In genomic region chr7:77561354-77561753, GRCh38 we compare ENCODE assay signal across 9 cellular contexts. TPM values are rescaled to one million over a fixed set of nuclear protein-coding genes. Genes with fewer than 3 reads are reported as not detected.
A peak's percentile ranks its signal among the peaks of the same experiment; 100 is the strongest.
DNase-seq lines count a peak whose midpoint lies in the region; ATAC-seq lines count a peak whose summit lies in the region.
"Had no signal": no experiment of that assay in that cellular context is flagged by ENCODE, and none has a peak within 500 bp of the region (broad histone marks: within the 10 kb centered on the region; RNA-seq: fewer than 3 reads in every experiment).

No MANE protein-coding gene starts in this region.

- H3K4me3 Mint-ChIP-seq in IgD-negative memory B cell = peak overlapping the region; percentile 66 to 91 (median 74)

- peaks cover 10 to 33% (median 13%) of the 10 kb centered on the region in 11 experiments for H3K36me3 ChIP-seq in BLaER1 treated with 17β-estradiol and CSF1 and Interleukin-3, amounts not matched to agents 10 nM and 100 nM

- no peaks in the 10 kb centered on the region for H3K9me3 Mint-ChIP-seq in IgD-negative memory B cell

- peaks cover 34 to 60% (median 49%) of the 10 kb centered on the region in 3 donors for H3K4me1 Mint-ChIP-seq in IgD-negative memory B cell

- H3K27me3 Mint-ChIP-seq in IgD-negative memory B cell = no peaks in the 10 kb centered on the region

- H3K27ac ChIP-seq in BLaER1 treated with 17β-estradiol and CSF1 and Interleukin-3, amounts not matched to agents 10 nM and 100 nM = peak overlapping the region in 5 of 11 experiments; percentile 8 to 76 (median 65); a peak in 8 of 22 replicates
- H3K27ac ChIP-seq in substantia nigra (ENCODE audit: low read depth, low read length, poor library complexity, severe bottlenecking) = no peak overlapping the region
- H3K27ac ChIP-seq: hepatocyte had no signal

- H3K4me3 ChIP-seq in BLaER1 treated with 17β-estradiol and CSF1 and Interleukin-3, amounts not matched to agents 10 nM and 100 nM = no peak overlapping the region
- H3K4me3 ChIP-seq: hepatocyte had no signal

- ATAC-seq in GM19351 (IDR thresholded peaks at IDR 0.05; ENCODE audit: unreplicated experiment) (peak; percentile 92), HG02852 (IDR thresholded peaks at IDR 0.05; ENCODE audit: unreplicated experiment) (peak; percentile 82)

- peaks cover 6% of the 10 kb centered on the region for H3K36me3 Mint-ChIP-seq in IgD-negative memory B cell

- H3K27ac Mint-ChIP-seq in IgD-negative memory B cell = peak overlapping the region in 2 of 3 donors; percentile 55 to 87

- H3K4me2 ChIP-seq in BLaER1 treated with 17β-estradiol and CSF1 and Interleukin-3, amounts not matched to agents 10 nM and 100 nM = peak overlapping the region in 9 of 11 experiments; percentile 12 to 84 (median 32); a peak in 13 of 22 replicates
- H3K4me2 ChIP-seq: hepatocyte had no signal

- H3K9ac ChIP-seq in BLaER1 treated with 17β-estradiol and CSF1 and Interleukin-3, amounts not matched to agents 10 nM and 100 nM = peak overlapping the region in 2 of 11 experiments; percentile 43 to 57; a peak in 3 of 22 replicates

- H4K20me1 ChIP-seq in BLaER1 treated with 17β-estradiol and CSF1 and Interleukin-3, amounts not matched to agents 10 nM and 100 nM = peaks cover 19 to 100% (median 98%) of the 10 kb centered on the region in 11 experiments

- peaks cover 7 to 99% (median 17%) of the 10 kb centered on the region in 10 experiments; a peak in 18 of 20 replicates for H3K4me1 ChIP-seq in BLaER1 treated with 17β-estradiol and CSF1 and Interleukin-3, amounts not matched to agents 10 nM and 100 nM

- DNase-seq in dedifferentiated amniotic fluid mesenchymal stem cell (ENCODE audit: extremely low spot score) = no peak
- no peak for DNase-seq in substantia nigra (lab: John Stamatoyannopoulos, UW)
- DNase-seq in activated naive CD4-positive, alpha-beta T cell treated with anti-CD3 and anti-CD28 coated beads, Interleukin-2, amount 50 U/mL, for 16 hours = no peak
- DNase-seq in DMS79 (lab: John Stamatoyannopoulos, UW) = no peak

- peaks cover 0 to 10% (median 7%) of the 10 kb centered on the region in 11 experiments; a peak in 12 of 22 replicates for H3K9me3 ChIP-seq in BLaER1 treated with 17β-estradiol and CSF1 and Interleukin-3, amounts not matched to agents 10 nM and 100 nM (replicated peaks in 1 of 11)

- no peaks in the 10 kb centered on the region for H3K27me3 ChIP-seq in BLaER1 treated with 17β-estradiol and CSF1 and Interleukin-3, amounts not matched to agents 10 nM and 100 nM
- H3K27me3 ChIP-seq: hepatocyte had no signal

RNA-seq across cellular contexts. Expression of gene PTPN12, which starts 24.3 kb away (rescaled TPM):
- polyA plus RNA-seq in IgD-negative memory B cell = 4.8 TPM
